In the genomic region with DNA sequence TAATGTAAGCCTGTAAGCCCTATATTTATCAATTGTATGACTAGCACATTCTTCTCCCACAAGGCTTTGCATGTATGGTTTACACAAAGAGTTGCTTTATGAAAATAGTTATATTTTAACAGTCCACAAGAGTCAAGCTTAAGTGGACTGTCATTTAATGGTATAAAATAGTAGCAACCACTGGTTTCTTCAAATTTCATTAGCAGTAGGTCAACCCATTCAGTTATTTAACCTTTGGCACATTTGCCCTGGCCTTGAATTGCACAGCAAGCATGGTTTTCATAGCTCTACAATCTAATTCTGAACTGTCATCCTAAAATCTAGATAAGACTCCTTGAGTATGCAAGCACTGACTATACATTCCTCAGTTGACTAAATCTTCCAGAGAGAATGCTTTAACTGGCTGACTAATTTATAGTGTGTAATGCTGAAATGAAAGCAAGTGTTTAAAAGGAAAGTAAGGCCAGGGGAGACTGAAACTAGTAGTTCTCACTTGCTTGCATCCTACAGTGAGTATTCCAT, we compare ENCODE assay signal across 8 cellular contexts. TPM values are rescaled to one million over a fixed set of nuclear protein-coding genes. Genes with fewer than 3 reads are reported as not detected.
DNase-seq lines count a peak whose midpoint lies in the region; ATAC-seq, FAIRE-seq and TF ChIP-seq lines count a peak whose summit lies in the region.

No MANE protein-coding gene starts in this region.

- peaks cover 40 to 74% (median 54%) of the 10 kb centered on the region in 3 donors for H3K4me1 Mint-ChIP-seq in CD8-positive, alpha-beta memory T cell
- peaks cover 37% of the 10 kb centered on the region for H3K4me1 Mint-ChIP-seq in WTC11

- H3K9me1 ChIP-seq in endothelial cell of umbilical vein (replicated peaks; ENCODE audit: control insufficient read depth, extremely low read depth, insufficient read depth, low read length): no peaks in the 10 kb centered on the region

- dilution Hi-C loops in endothelial cell of umbilical vein (cut with MboI; ENCODE audit: extremely low pct_ligation_motif_present, low sequenced_read_pairs): no loop called here

- H3K27ac Mint-ChIP-seq in CD8-positive, alpha-beta memory T cell: peak overlapping the region in 6 of 8 donors; percentile 31 to 80 (median 72)
- no peak overlapping the region for H3K27ac Mint-ChIP-seq in WTC11

- ATAC-seq in HG03520 (IDR thresholded peaks at IDR 0.05; ENCODE audit: unreplicated experiment): peak; percentile 62
- no peak for ATAC-seq in WTC11

- H3K9ac ChIP-seq in endothelial cell of umbilical vein (replicated peaks; ENCODE audit: extremely low read depth, insufficient read depth, low read length): no peak overlapping the region

- no peak for FAIRE-seq in endothelial cell of umbilical vein (lab: Jason Lieb, UNC)

- intact Hi-C loops in endothelial cell of umbilical vein (cut with micrococcal nuclease): no loop called here

- H3K27me3 Mint-ChIP-seq in CD8-positive, alpha-beta memory T cell: peaks cover 5 to 11% of the 10 kb centered on the region in 2 donors
- peaks cover 40% of the 10 kb centered on the region for H3K27me3 Mint-ChIP-seq in WTC11 (ENCODE audit: low read depth)

- POLR2A ChIA-PET in CD8-positive, alpha-beta memory T cell (lab: Charles Lee): no interaction called here
- POLR2A ChIA-PET in endothelial cell of umbilical vein (lab: Charles Lee) (no interaction called here), WTC11 (lab: Charles Lee) (no interaction called here)

- H3K4me2 ChIP-seq in endothelial cell of umbilical vein (ENCODE audit: insufficient read depth, low read length): no peak overlapping the region

- no peaks in the 10 kb centered on the region for H3K79me2 ChIP-seq in endothelial cell of umbilical vein (ENCODE audit: control insufficient read depth, insufficient read depth, low read length)

- no peak for TF ChIP-seq POLR2A in endothelial cell of umbilical vein (IDR thresholded peaks at IDR 0.05; ENCODE audit: low read depth, low read length)

- peak overlapping the region; percentile 89 to 99 (median 96) for H3K4me3 Mint-ChIP-seq in CD8-positive, alpha-beta memory T cell
- no peak overlapping the region for H3K4me3 Mint-ChIP-seq in WTC11

- CTCF ChIA-PET in CD8-positive, alpha-beta memory T cell (lab: Charles Lee): interaction anchor here (2.0 kb wide), 1 partner anchor 64 kb away, joined by 6 read pairs; no protein-coding TSS in a partner anchor
- CTCF ChIA-PET in endothelial cell of umbilical vein (lab: Charles Lee) (interaction anchor here (0.6 to 2.5 kb wide), 4 partner anchors 11 to 64 kb away, joined by 3 to 6 read pairs (median 4); no protein-coding TSS in a partner anchor), WTC11 (lab: Charles Lee) (interaction anchor here (0.5 kb wide), 1 partner anchor 263 kb away, joined by 4 read pairs; no protein-coding TSS in a partner anchor)

- peaks cover 3 to 8% (median 3%) of the 10 kb centered on the region in 3 donors for H3K36me3 Mint-ChIP-seq in CD8-positive, alpha-beta memory T cell
- no peaks in the 10 kb centered on the region for H3K36me3 Mint-ChIP-seq in WTC11

- TF ChIP-seq CTCF in GM20000 (IDR thresholded peaks at IDR 0.05; ENCODE audit: extremely low read depth, missing control alignments) (no peak), endothelial cell of umbilical vein (IDR thresholded peaks at IDR 0.05; ENCODE audit: extremely low read depth in 1 of 2, insufficient read depth in 1 of 2, low read depth in 1 of 2, low read length in 2 of 2) (no peak), WTC11 (IDR thresholded peaks at IDR 0.05) (no peak)

- H2AFZ ChIP-seq in endothelial cell of umbilical vein (ENCODE audit: low read depth, low read length): no peak overlapping the region

- H3K4me1 ChIP-seq in CD8-positive, alpha-beta memory T cell (ENCODE audit: insufficient read depth, low read length): peaks cover 36% of the 10 kb centered on the region
- H3K4me1 ChIP-seq in endothelial cell of umbilical vein (ENCODE audit: control insufficient read depth, extremely low read depth, insufficient read depth, low read length): peaks cover 26% of the 10 kb centered on the region

- no peaks in the 10 kb centered on the region for H3K36me3 ChIP-seq in CD8-positive, alpha-beta memory T cell (ENCODE audit: insufficient read depth, low read length)
- no peaks in the 10 kb centered on the region for H3K36me3 ChIP-seq in endothelial cell of umbilical vein (ENCODE audit: control insufficient read depth in 2 of 2, extremely low read depth in 1 of 2, insufficient read depth in 2 of 2, low read length in 2 of 2)

- H3K9me3 Mint-ChIP-seq in CD8-positive, alpha-beta memory T cell: no peaks in the 10 kb centered on the region
- H3K9me3 Mint-ChIP-seq in WTC11: 0 out of 2 replicates have a peak, but pooled peaks cover 4% of the 10 kb centered on the region

- no peaks in the 10 kb centered on the region for H4K20me1 ChIP-seq in endothelial cell of umbilical vein (replicated peaks; ENCODE audit: control insufficient read depth, extremely low read depth, insufficient read depth, low read length)

- no TSS peak for BruUV-seq in endothelial cell of umbilical vein (replicated peaks; lab: Mats Ljungman, UMichigan)

- H3K27ac ChIP-seq in CD8-positive, alpha-beta memory T cell (ENCODE audit: low read depth, low read length): no peak overlapping the region
- H3K27ac ChIP-seq in endothelial cell of umbilical vein (ENCODE audit: insufficient read depth, low read depth, low read length): no peak overlapping the region

- no peaks in the 10 kb centered on the region for H3K27me3 ChIP-seq in CD8-positive, alpha-beta memory T cell (ENCODE audit: insufficient read depth, low read length, poor library complexity, severe bottlenecking)
- no peaks in the 10 kb centered on the region for H3K27me3 ChIP-seq in endothelial cell of umbilical vein (ENCODE audit: control insufficient read depth in 2 of 2, insufficient read depth in 2 of 2, low read length in 2 of 2)

- peak overlapping the region; percentile 37 for H3K4me3 ChIP-seq in CD8-positive, alpha-beta memory T cell (ENCODE audit: low read length)
- no peak overlapping the region for H3K4me3 ChIP-seq in endothelial cell of umbilical vein (replicated peaks in 1 of 3; ENCODE audit: insufficient read depth in 1 of 3, low read depth in 1 of 3, low read length in 3 of 3)

- no peaks in the 10 kb centered on the region for H3K9me3 ChIP-seq in CD8-positive, alpha-beta memory T cell (ENCODE audit: low read length)
- H3K9me3 ChIP-seq in endothelial cell of umbilical vein (replicated peaks; ENCODE audit: control insufficient read depth, insufficient read depth, low read length): no peaks in the 10 kb centered on the region

- DNase-seq in CD8-positive, alpha-beta memory T cell: no peak
- DNase-seq in GM20000 (ENCODE audit: low spot score): peak; percentile 64
- peak; percentile 26 for DNase-seq in endothelial cell of umbilical vein (ENCODE audit: low read depth, low spot score)
- DNase-seq in DMS79 (lab: John Stamatoyannopoulos, UW): no peak
- DNase-seq in WTC11 (ENCODE audit: low spot score): no peak
- no peak for DNase-seq in NCI-H1417 (lab: John Stamatoyannopoulos, UW)
- no peak for DNase-seq in DMS153 treated with DMSO at 0.1 percent for 48 hours (lab: John Stamatoyannopoulos, UW; ENCODE audit: unreplicated experiment)

TF ChIP-seq in endothelial cell of umbilical vein, 7 proteins besides CTCF, POLR2A, EP300 and RAD21:
- TF ChIP-seq JUN (IDR thresholded peaks at IDR 0.05; ENCODE audit: borderline replicate concordance, insufficient read depth, insufficient read length, low read depth): no peak
- TF ChIP-seq EZH2 (IDR thresholded peaks at IDR 0.05; ENCODE audit: borderline replicate concordance, low read depth, low read length, severe bottlenecking): no peak
- TF ChIP-seq, protein P1, sequence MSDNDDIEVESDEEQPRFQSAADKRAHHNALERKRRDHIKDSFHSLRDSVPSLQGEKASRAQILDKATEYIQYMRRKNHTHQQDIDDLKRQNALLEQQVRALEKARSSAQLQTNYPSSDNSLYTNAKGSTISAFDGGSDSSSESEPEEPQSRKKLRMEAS (IDR thresholded peaks at IDR 0.05; ENCODE audit: insufficient read depth, insufficient read length): no peak
- no peak for TF ChIP-seq POLR2AphosphoS5 (IDR thresholded peaks at IDR 0.05; ENCODE audit: insufficient read depth, low read depth, low read length)
- no peak for TF ChIP-seq GATA2 (IDR thresholded peaks at IDR 0.05; ENCODE audit: insufficient read depth, insufficient read length, low read depth, low read length)
- no peak for TF ChIP-seq FOS (IDR thresholded peaks at IDR 0.05; ENCODE audit: borderline replicate concordance, insufficient read depth, low read length)
- TF ChIP-seq MYC (IDR thresholded peaks at IDR 0.05; ENCODE audit: low read depth, low read length): no peak

TF ChIP-seq in WTC11, 78 proteins besides CTCF, POLR2A, EP300 and RAD21 (continues in another document):
- TF ChIP-seq, protein P2, sequence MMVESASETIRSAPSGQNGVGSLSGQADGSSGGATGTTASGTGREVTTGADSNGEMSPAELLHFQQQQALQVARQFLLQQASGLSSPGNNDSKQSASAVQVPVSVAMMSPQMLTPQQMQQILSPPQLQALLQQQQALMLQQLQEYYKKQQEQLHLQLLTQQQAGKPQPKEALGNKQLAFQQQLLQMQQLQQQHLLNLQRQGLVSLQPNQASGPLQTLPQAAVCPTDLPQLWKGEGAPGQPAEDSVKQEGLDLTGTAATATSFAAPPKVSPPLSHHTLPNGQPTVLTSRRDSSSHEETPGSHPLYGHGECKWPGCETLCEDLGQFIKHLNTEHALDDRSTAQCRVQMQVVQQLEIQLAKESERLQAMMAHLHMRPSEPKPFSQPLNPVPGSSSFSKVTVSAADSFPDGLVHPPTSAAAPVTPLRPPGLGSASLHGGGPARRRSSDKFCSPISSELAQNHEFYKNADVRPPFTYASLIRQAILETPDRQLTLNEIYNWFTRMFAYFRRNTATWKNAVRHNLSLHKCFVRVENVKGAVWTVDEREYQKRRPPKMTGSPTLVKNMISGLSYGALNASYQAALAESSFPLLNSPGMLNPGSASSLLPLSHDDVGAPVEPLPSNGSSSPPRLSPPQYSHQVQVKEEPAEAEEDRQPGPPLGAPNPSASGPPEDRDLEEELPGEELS (CRISPR knock-in tag; IDR thresholded peaks at IDR 0.05): no peak
- TF ChIP-seq NFATC4 (CRISPR knock-in tag; IDR thresholded peaks at IDR 0.05) (no peak), ELF4 (CRISPR knock-in tag; IDR thresholded peaks at IDR 0.05; ENCODE audit: low read depth) (no peak), RORB (CRISPR knock-in tag; IDR thresholded peaks at IDR 0.05) (no peak), ETV6 (CRISPR knock-in tag; IDR thresholded peaks at IDR 0.05) (no peak)

RNA-seq across cellular contexts. Expression of a gene that starts 1.8 kb away (rescaled TPM):
- 10 to 100 TPM; 14.6 to 15.4 TPM for total RNA-seq in CD8-positive, alpha-beta memory T cell
- polyA plus RNA-seq in CD8-positive, alpha-beta memory T cell: 71.7 TPM
- 3.0 and 6.2 TPM in 2 replicates for total RNA-seq in endothelial cell of umbilical vein
- polyA plus RNA-seq in endothelial cell of umbilical vein: 0.53 and 0.84 TPM in 2 replicates
- polyA plus RNA-seq in endothelial cell of umbilical vein (2011; cell fraction: cytosol; rRNA removed): 1.1 and 1.4 TPM in 2 replicates
- 1.9 and 2.4 TPM in 2 replicates for polyA plus RNA-seq in endothelial cell of umbilical vein (2011; cell fraction: nucleus; rRNA removed)
- 1.5 and 4.4 TPM in 2 replicates for polyA plus RNA-seq in endothelial cell of umbilical vein (2012)
- 1.5 and 1.8 TPM in 2 replicates for polyA minus RNA-seq in endothelial cell of umbilical vein
- not detected for polyA minus RNA-seq in endothelial cell of umbilical vein (2011; cell fraction: cytosol; rRNA and poly(A)+ RNA removed)
- polyA minus RNA-seq in endothelial cell of umbilical vein (2011; cell fraction: nucleus; rRNA and poly(A)+ RNA removed): 1.0 and 1.9 TPM in 2 replicates
- 2.7 to 3.6 TPM (median 2.7 TPM) in 3 replicates for total RNA-seq in WTC11 (2021)

Comparison
In these comparisons a context has a peak if more than half of its experiments do, and no peak if none do; other contexts are left out.
1. DNase-seq: peak in GM20000 (single experiment) and endothelial cell of umbilical vein (single experiment); none in CD8-positive, alpha-beta memory T cell (0 of 5), DMS79 (single experiment), WTC11 (single experiment), NCI-H1417 (0 of 3) and DMS153 treated with DMSO at 0.1 percent for 48 hours (single experiment).